In genomic region chr3:72476139-72476483, GRCh38 we compare ENCODE assay signal across 38 cellular contexts.
"Had no signal": no experiment of that assay in that cellular context is flagged by ENCODE, and none has a peak within 500 bp of the region (broad histone marks: within the 10 kb centered on the region; RNA-seq: fewer than 3 reads in every experiment).

No MANE protein-coding gene starts in this region.

- H3K9me3 ChIP-seq: ascending aorta had no signal

- H3K4me3 ChIP-seq: ascending aorta, cardiac muscle cell had no signal

- H3K27me3 ChIP-seq: ascending aorta, cardiac muscle cell had no signal

- H3K36me3 ChIP-seq: ascending aorta, cardiac muscle cell had no signal

- H3K4me1 Mint-ChIP-seq: activated naive CD4-positive, alpha-beta T cell treated with anti-CD3 and anti-CD28 coated beads, Interleukin-2, amount 50 U/mL, for 24 hours; brain; central memory CD8-positive, alpha-beta T cell had no signal

- H3K27me3 Mint-ChIP-seq: activated B cell treated with CpG ODN at 0.5 μM for 24 hours; activated CD4-positive, alpha-beta memory T cell treated with anti-CD3 and anti-CD28 coated beads for 36 hours; activated CD4-positive, alpha-beta T cell treated with anti-CD3 and anti-CD28 coated beads, Interleukin-2, amount 10 ng/mL, durations not matched to agents 24 days and 14 days; activated CD8-positive, alpha-beta T cell treated with anti-CD3 and anti-CD28 coated beads for 36 hours; activated naive CD4-positive, alpha-beta T cell treated with anti-CD3 and anti-CD28 coated beads, Interleukin-2, amount 10 ng/mL, durations not matched to agents 7 days and 5 days; activated naive CD4-positive, alpha-beta T cell treated with anti-CD3 and anti-CD28 coated beads, Interleukin-2, amount 50 U/mL, for 24 hours; activated naive CD8-positive, alpha-beta T cell; activated naive CD8-positive, alpha-beta T cell treated with anti-CD3 and anti-CD28 coated beads, Interleukin-2, amount 10 ng/mL, durations not matched to agents 7 days and 5 days; central memory CD8-positive, alpha-beta T cell had no signal

- H3K9me3 Mint-ChIP-seq: activated naive CD4-positive, alpha-beta T cell treated with anti-CD3 and anti-CD28 coated beads, Interleukin-2, amount 10 ng/mL, durations not matched to agents 7 days and 5 days; activated naive CD4-positive, alpha-beta T cell treated with anti-CD3 and anti-CD28 coated beads, Interleukin-2, amount 50 U/mL, for 24 hours; activated naive CD8-positive, alpha-beta T cell treated with anti-CD3 and anti-CD28 coated beads, Interleukin-2, amount 10 ng/mL, durations not matched to agents 7 days and 5 days; activated T-cell treated with anti-CD3 and anti-CD28 coated beads, Interleukin-2, amount 50 U/mL, for 4 hours; central memory CD8-positive, alpha-beta T cell; T-helper 1 cell treated with Interleukin-12 subunit alpha and Interleukin-12 subunit beta and Interleukin-4 antibody, amounts not matched to agents 30 μg/mL and 1 μg/mL, for 36 hours had no signal

- H3K27ac ChIP-seq: ascending aorta, cardiac muscle cell, VCaP had no signal

- H3K4me1 ChIP-seq: ascending aorta had no signal

- ATAC-seq: activated CD8-positive, alpha-beta T cell treated with anti-CD3 and anti-CD28 coated beads for 36 hours; activated naive CD8-positive, alpha-beta T cell treated with anti-CD3 and anti-CD28 coated beads, Interleukin-2, amount 50 U/mL, for 24 hours; activated T-cell treated with anti-CD3 and anti-CD28 coated beads, Interleukin-2, amount 50 U/mL, for 4 hours; activated T-cell treated with anti-CD3 and anti-CD28 coated beads, Interleukin-2, amount 50 U/mL, for 72 hours; activated T-helper 17 cell treated with anti-CD3 and anti-CD28 coated beads, Interleukin-2, amount 50 U/mL, for 72 hours had no signal

- H3K27ac Mint-ChIP-seq: activated B cell treated with CpG ODN at 0.5 μM for 24 hours; activated CD8-positive, alpha-beta T cell treated with anti-CD3 and anti-CD28 coated beads for 36 hours; activated naive CD4-positive, alpha-beta T cell treated with anti-CD3 and anti-CD28 coated beads, Interleukin-2, amount 10 ng/mL, durations not matched to agents 7 days and 5 days; activated naive CD4-positive, alpha-beta T cell treated with anti-CD3 and anti-CD28 coated beads, Interleukin-2, amount 50 U/mL, for 24 hours; activated naive CD8-positive, alpha-beta T cell; activated naive CD8-positive, alpha-beta T cell treated with anti-CD3 and anti-CD28 coated beads, Interleukin-2, amount 10 ng/mL, durations not matched to agents 7 days and 5 days; brain; T-helper 1 cell treated with Interleukin-12 subunit alpha and Interleukin-12 subunit beta and Interleukin-4 antibody, amounts not matched to agents 30 μg/mL and 1 μg/mL, for 36 hours had no signal

- H3K4me3 Mint-ChIP-seq: activated B cell treated with CpG ODN at 0.5 μM for 24 hours; activated CD4-positive, alpha-beta memory T cell treated with anti-CD3 and anti-CD28 coated beads for 36 hours; activated CD4-positive, alpha-beta T cell treated with anti-CD3 and anti-CD28 coated beads, Interleukin-2, amount 10 ng/mL, durations not matched to agents 24 days and 14 days; activated CD8-positive, alpha-beta T cell treated with anti-CD3 and anti-CD28 coated beads for 36 hours; activated naive CD4-positive, alpha-beta T cell treated with anti-CD3 and anti-CD28 coated beads, Interleukin-2, amount 10 ng/mL, durations not matched to agents 7 days and 5 days; activated naive CD4-positive, alpha-beta T cell treated with anti-CD3 and anti-CD28 coated beads, Interleukin-2, amount 50 U/mL, for 24 hours; activated naive CD8-positive, alpha-beta T cell; activated naive CD8-positive, alpha-beta T cell treated with anti-CD3 and anti-CD28 coated beads, Interleukin-2, amount 10 ng/mL, durations not matched to agents 7 days and 5 days; activated naive CD8-positive, alpha-beta T cell treated with anti-CD3 and anti-CD28 coated beads, Interleukin-2, amount 50 U/mL, for 24 hours; activated T-cell treated with anti-CD3 and anti-CD28 coated beads, Interleukin-2, amount 50 U/mL, for 4 hours; activated T-helper 1 cell treated with anti-CD3 and anti-CD28 coated beads, Interleukin-12 subunit alpha, Interleukin-12 subunit beta, Interleukin-2, Interleukin-4 antibody, amounts not matched to agents 30 ng/mL and 10 ng/mL and 1 ng/mL, durations not matched to agents 14 hours and 24 hours and 36 hours; brain; central memory CD8-positive, alpha-beta T cell; T-helper 1 cell treated with Interleukin-12 subunit alpha and Interleukin-12 subunit beta and Interleukin-4 antibody, amounts not matched to agents 30 μg/mL and 1 μg/mL, for 36 hours had no signal

- FAIRE-seq: bronchial epithelial cell, TTC549 had no signal

- DNase-seq: activated B cell treated with CpG ODN at 0.5 μM for 24 hours; activated CD4-positive, alpha-beta memory T cell treated with anti-CD3 and anti-CD28 coated beads for 36 hours; activated CD4-positive, alpha-beta T cell treated with anti-CD3 and anti-CD28 coated beads for 4 hours; activated CD4-positive, alpha-beta T cell treated with anti-CD3 and anti-CD28 coated beads, Interleukin-2, amount 10 ng/mL, durations not matched to agents 24 days and 14 days; activated CD4-positive, alpha-beta T cell treated with anti-CD3 and anti-CD28 coated beads, Interleukin-2, amount 50 U/mL, for 1 hour; activated CD4-positive, alpha-beta T cell treated with anti-CD3 and anti-CD28 coated beads, Interleukin-2, amount 50 U/mL, for 4 hours; activated CD4-positive, CD25-positive, alpha-beta regulatory T cell treated with anti-CD3 and anti-CD28 coated beads, Interleukin-2, amount 50 U/mL, for 72 hours; activated CD8-positive, alpha-beta memory T cell treated with anti-CD3 and anti-CD28 coated beads, Interleukin-2, amount 50 U/mL, for 4 hours; activated CD8-positive, alpha-beta T cell treated with anti-CD3 and anti-CD28 coated beads for 36 hours; activated effector memory CD4-positive, alpha-beta T cell treated with Interleukin-2 at 50 U/mL for 16 hours; activated gamma-delta T cell; activated naive CD4-positive, alpha-beta T cell treated with anti-CD3 and anti-CD28 coated beads, Interleukin-2, amount 10 ng/mL, durations not matched to agents 7 days and 5 days; activated naive CD4-positive, alpha-beta T cell treated with Interleukin-2 at 50 U/mL for 16 hours; activated naive CD8-positive, alpha-beta T cell treated with anti-CD3 and anti-CD28 coated beads, Interleukin-2, amount 10 ng/mL, durations not matched to agents 7 days and 5 days; activated naive CD8-positive, alpha-beta T cell treated with anti-CD3 and anti-CD28 coated beads, Interleukin-2, amount 50 U/mL, for 24 hours; activated T-cell treated with anti-CD3 and anti-CD28 coated beads for 4 hours; activated T-cell treated with anti-CD3 and anti-CD28 coated beads, Interleukin-2, amount 50 U/mL, for 1 hour; activated T-cell treated with anti-CD3 and anti-CD28 coated beads, Interleukin-2, amount 50 U/mL, for 4 hours; activated T-cell treated with anti-CD3 and anti-CD28 coated beads, Interleukin-2, amount 50 U/mL, for 72 hours; amygdala; anterior cingulate cortex; caudate nucleus; cerebellar nuclear complex; T-helper 1 cell; T-helper 2 cell; T-helper 9 cell had no signal

- H3K36me3 Mint-ChIP-seq: activated naive CD4-positive, alpha-beta T cell treated with anti-CD3 and anti-CD28 coated beads, Interleukin-2, amount 10 ng/mL, durations not matched to agents 7 days and 5 days; activated naive CD8-positive, alpha-beta T cell; activated naive CD8-positive, alpha-beta T cell treated with anti-CD3 and anti-CD28 coated beads, Interleukin-2, amount 10 ng/mL, durations not matched to agents 7 days and 5 days; brain had no signal
